ENCODE assay signal across 1 cellular context in the genomic region with DNA sequence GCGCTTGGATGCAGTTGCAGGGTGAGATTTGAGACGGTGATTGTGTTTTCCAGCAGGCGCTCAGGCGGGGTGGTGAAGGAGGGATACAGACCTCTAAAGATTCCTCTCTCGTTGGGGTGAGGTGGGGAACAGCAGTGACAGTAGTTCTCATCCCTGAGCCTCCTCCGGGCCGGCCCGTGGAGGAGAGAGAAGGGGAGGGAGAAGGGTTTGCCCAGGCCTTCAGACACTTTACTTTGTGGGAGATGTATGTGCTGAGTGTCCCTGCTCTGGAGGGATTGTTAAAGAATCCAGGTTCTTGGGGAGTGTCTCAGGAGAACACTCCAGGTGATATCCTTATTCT.
TF ChIP-seq lines count a peak whose summit lies in the region.

No MANE protein-coding gene starts in this region.

TF ChIP-seq in GM23338, 12 proteins besides CTCF, POLR2A, EP300 and RAD21:
- TF ChIP-seq EZH2 (IDR thresholded peaks at IDR 0.05; ENCODE audit: low read depth, unreplicated experiment) (no peak), ZNF114 (CRISPR knock-in tag; IDR thresholded peaks at IDR 0.05) (no peak), EZH2phosphoT487 (IDR thresholded peaks at IDR 0.05; ENCODE audit: unreplicated experiment) (no peak), JUNB (IDR thresholded peaks at IDR 0.05; ENCODE audit: unreplicated experiment) (no peak)
- TF ChIP-seq, protein P1, sequence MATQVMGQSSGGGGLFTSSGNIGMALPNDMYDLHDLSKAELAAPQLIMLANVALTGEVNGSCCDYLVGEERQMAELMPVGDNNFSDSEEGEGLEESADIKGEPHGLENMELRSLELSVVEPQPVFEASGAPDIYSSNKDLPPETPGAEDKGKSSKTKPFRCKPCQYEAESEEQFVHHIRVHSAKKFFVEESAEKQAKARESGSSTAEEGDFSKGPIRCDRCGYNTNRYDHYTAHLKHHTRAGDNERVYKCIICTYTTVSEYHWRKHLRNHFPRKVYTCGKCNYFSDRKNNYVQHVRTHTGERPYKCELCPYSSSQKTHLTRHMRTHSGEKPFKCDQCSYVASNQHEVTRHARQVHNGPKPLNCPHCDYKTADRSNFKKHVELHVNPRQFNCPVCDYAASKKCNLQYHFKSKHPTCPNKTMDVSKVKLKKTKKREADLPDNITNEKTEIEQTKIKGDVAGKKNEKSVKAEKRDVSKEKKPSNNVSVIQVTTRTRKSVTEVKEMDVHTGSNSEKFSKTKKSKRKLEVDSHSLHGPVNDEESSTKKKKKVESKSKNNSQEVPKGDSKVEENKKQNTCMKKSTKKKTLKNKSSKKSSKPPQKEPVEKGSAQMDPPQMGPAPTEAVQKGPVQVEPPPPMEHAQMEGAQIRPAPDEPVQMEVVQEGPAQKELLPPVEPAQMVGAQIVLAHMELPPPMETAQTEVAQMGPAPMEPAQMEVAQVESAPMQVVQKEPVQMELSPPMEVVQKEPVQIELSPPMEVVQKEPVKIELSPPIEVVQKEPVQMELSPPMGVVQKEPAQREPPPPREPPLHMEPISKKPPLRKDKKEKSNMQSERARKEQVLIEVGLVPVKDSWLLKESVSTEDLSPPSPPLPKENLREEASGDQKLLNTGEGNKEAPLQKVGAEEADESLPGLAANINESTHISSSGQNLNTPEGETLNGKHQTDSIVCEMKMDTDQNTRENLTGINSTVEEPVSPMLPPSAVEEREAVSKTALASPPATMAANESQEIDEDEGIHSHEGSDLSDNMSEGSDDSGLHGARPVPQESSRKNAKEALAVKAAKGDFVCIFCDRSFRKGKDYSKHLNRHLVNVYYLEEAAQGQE (IDR thresholded peaks at IDR 0.05; ENCODE audit: unreplicated experiment) = no peak
